ENCODE assay signal across 11 cellular contexts in the genomic region with DNA sequence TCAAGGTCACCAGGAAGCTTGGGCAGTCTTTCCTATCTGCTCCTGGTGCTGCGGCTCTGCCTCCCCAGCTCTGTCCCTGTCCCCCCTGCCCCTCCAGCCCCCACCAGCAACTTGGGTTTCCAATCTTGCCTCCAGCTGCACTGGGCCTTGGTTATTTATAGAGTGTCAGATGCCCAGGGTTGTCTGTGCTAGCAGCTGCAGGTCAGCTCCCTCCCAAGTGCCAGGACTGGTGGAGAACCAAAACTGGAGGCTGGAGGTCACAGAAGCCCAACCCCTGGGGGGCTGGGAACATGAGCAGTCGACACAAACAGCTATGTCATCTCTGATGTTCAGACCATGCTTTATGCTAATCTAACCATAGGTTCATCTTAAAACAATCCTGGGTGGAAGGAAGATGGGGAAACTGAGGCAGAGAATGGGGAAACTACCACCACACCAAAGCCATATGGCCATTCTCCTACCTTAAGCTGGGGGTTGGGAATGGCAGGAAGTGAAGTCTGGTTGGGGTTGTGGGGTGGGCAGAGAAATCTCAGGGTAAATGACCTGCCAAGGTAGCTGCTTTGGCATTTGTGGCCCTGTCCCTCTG. TPM values are rescaled to one million over a fixed set of nuclear protein-coding genes. Genes with fewer than 3 reads are reported as not detected.
A peak's percentile ranks its signal among the peaks of the same experiment; 100 is the strongest.
DNase-seq lines count a peak whose midpoint lies in the region; ATAC-seq and TF ChIP-seq lines count a peak whose summit lies in the region.
"Had no signal": no experiment of that assay in that cellular context is flagged by ENCODE, and none has a peak within 500 bp of the region (broad histone marks: within the 10 kb centered on the region; RNA-seq: fewer than 3 reads in every experiment).

No MANE protein-coding gene starts in this region.

- no peaks in the 10 kb centered on the region for H3K9me3 ChIP-seq in BLaER1
- H3K9me3 ChIP-seq in SJSA1 (replicated peaks), result no peaks in the 10 kb centered on the region
- H3K9me3 ChIP-seq in trophoblast cell (ENCODE audit: insufficient read depth, low read depth, low read length), result no peaks in the 10 kb centered on the region

- no peaks in the 10 kb centered on the region for H3K27me3 ChIP-seq in BLaER1
- no peaks in the 10 kb centered on the region for H3K27me3 ChIP-seq in SJSA1 (replicated peaks)
- no peaks in the 10 kb centered on the region for H3K27me3 ChIP-seq in trophoblast cell (ENCODE audit: insufficient read depth, low read length)

- no peak overlapping the region for H3K18ac ChIP-seq in trophoblast cell (ENCODE audit: low read length)

- peaks cover 14% of the 10 kb centered on the region for H3K79me2 ChIP-seq in trophoblast cell (ENCODE audit: control insufficient read depth, insufficient read depth, low read length, poor library complexity)

- peak overlapping the region; percentile 93 for H3K4me2 ChIP-seq in BLaER1
- H3K4me2 ChIP-seq in trophoblast cell (ENCODE audit: low read length), result peak overlapping the region; percentile 68

- H3K9ac ChIP-seq in BLaER1 (peak overlapping the region; percentile 79; the same call in 1 of the 2 replicates), trophoblast cell (ENCODE audit: low read length) (no peak overlapping the region)

- peak overlapping the region; percentile 81; the same call in 1 of the 2 replicates for H3K27ac ChIP-seq in BLaER1
- no peak overlapping the region for H3K27ac ChIP-seq in SJSA1
- H3K27ac ChIP-seq in trophoblast cell (ENCODE audit: low read depth, low read length), result no peak overlapping the region

- no peak overlapping the region for H2BK120ac ChIP-seq in trophoblast cell (ENCODE audit: insufficient read depth, low read length, poor library complexity)

- no peak overlapping the region for H4K91ac ChIP-seq in trophoblast cell (ENCODE audit: low read depth, low read length)

- H3K4ac ChIP-seq in trophoblast cell (ENCODE audit: low read depth, low read length), result peak overlapping the region; percentile 3

- peaks cover 48% of the 10 kb centered on the region for H3K4me1 ChIP-seq in BLaER1
- peaks cover 24% of the 10 kb centered on the region for H3K4me1 ChIP-seq in SJSA1 (replicated peaks)
- peaks cover 16 to 24% of the 10 kb centered on the region in 2 experiments for H3K4me1 ChIP-seq in trophoblast cell (ENCODE audit: control insufficient read depth in 1 of 2, insufficient read depth in 2 of 2, low read length in 2 of 2)

- H4K8ac ChIP-seq in trophoblast cell (ENCODE audit: low read depth, low read length), result no peak overlapping the region

- H3K4me3 ChIP-seq in BLaER1 (no peak overlapping the region), SJSA1 (peak overlapping the region; percentile 60), fibroblast of villous mesenchyme (ENCODE audit: low read depth, low read length) (peak overlapping the region; percentile 92), trophoblast cell (ENCODE audit: low read depth, low read length) (no peak overlapping the region)

- ATAC-seq in HG03159 (IDR thresholded peaks at IDR 0.05; ENCODE audit: unreplicated experiment) (no peak), GM21786 (IDR thresholded peaks at IDR 0.05; ENCODE audit: unreplicated experiment) (no peak), GM21526 (IDR thresholded peaks at IDR 0.05; ENCODE audit: low FRiP score, unreplicated experiment) (no peak)
- ATAC-seq: T-helper 17 cell had no signal

- no peaks in the 10 kb centered on the region for H4K20me1 ChIP-seq in BLaER1

- H2BK5ac ChIP-seq in trophoblast cell (ENCODE audit: low read depth, low read length, poor library complexity), result no peak overlapping the region

- peaks cover 29% of the 10 kb centered on the region for H3K36me3 ChIP-seq in BLaER1
- peaks cover 63% of the 10 kb centered on the region for H3K36me3 ChIP-seq in SJSA1
- peaks cover 27 to 33% of the 10 kb centered on the region in 2 experiments for H3K36me3 ChIP-seq in trophoblast cell (ENCODE audit: control insufficient read depth in 1 of 2, insufficient read depth in 2 of 2, low read length in 2 of 2)

- no peak overlapping the region for H4K12ac ChIP-seq in trophoblast cell (ENCODE audit: low read depth, low read length)

- H2BK12ac ChIP-seq in trophoblast cell (ENCODE audit: low read length), result no peak overlapping the region

- DNase-seq in SJSA1 (ENCODE audit: low read depth in 1 of 2, low spot score in 2 of 2) (no peak), fibroblast of villous mesenchyme (ENCODE audit: low read depth) (no peak), trophoblast cell (no peak), NCI-H345 treated with DMSO at 0.1 percent for 48 hours (lab: John Stamatoyannopoulos, UW; ENCODE audit: unreplicated experiment) (no peak)
- DNase-seq: activated T-cell treated with anti-CD3 and anti-CD28 coated beads, Interleukin-2, amount 50 U/mL, for 1 hour; NCI-H2171 treated with DMSO at 0.1 percent for 48 hours; T-helper 17 cell had no signal

- no peak overlapping the region for H3K14ac ChIP-seq in trophoblast cell (ENCODE audit: low read length)

- H2AFZ ChIP-seq in trophoblast cell (ENCODE audit: insufficient read depth, low read length, poor library complexity), result no peak overlapping the region

- WGBS in trophoblast cell (ENCODE audit: extremely low coverage, insufficient coverage, insufficient read length), result no CpG with 5 or more reads among the region's 2 CpGs

- H3K23ac ChIP-seq in trophoblast cell (ENCODE audit: low read length), result no peak overlapping the region

- no peak for TF ChIP-seq CTCF in fibroblast of villous mesenchyme (IDR thresholded peaks at IDR 0.05; ENCODE audit: insufficient read depth, low read depth, low read length)

- H2AK5ac ChIP-seq in trophoblast cell (ENCODE audit: low read length), result no peak overlapping the region

- peaks cover 20% of the 10 kb centered on the region for H3K79me1 ChIP-seq in trophoblast cell (ENCODE audit: low read length)

RNA-seq across cellular contexts. Expression of a gene that starts 1.7 kb away (rescaled TPM):
- total RNA-seq in SJSA1 (2014; rRNA removed; shearing (Covaris generic)), result 823 and 1,421 TPM in 2 replicates
- 1,636 and 1,893 TPM in 2 replicates for total RNA-seq in fibroblast of villous mesenchyme
- 307 and 309 TPM in 2 replicates for polyA plus RNA-seq in trophoblast cell (2013)

RNA-seq across cellular contexts. Expression of a gene that starts 14.3 kb away (rescaled TPM):
- total RNA-seq in SJSA1 (2014; rRNA removed; shearing (Covaris generic)), result not detected in 2 replicates
- under 0.01 TPM in 1 of 2 replicates, not detected in the other for total RNA-seq in fibroblast of villous mesenchyme
- polyA plus RNA-seq in trophoblast cell (2013), result 0.53 and 0.75 TPM in 2 replicates
- total RNA-seq: T-helper 17 cell had no signal

RNA-seq across cellular contexts. Expression of a gene that starts 23.1 kb away (rescaled TPM):
- total RNA-seq in SJSA1 (2014; rRNA removed; shearing (Covaris generic)), result 0.41 and 1.9 TPM in 2 replicates
- total RNA-seq in fibroblast of villous mesenchyme, result 0.97 and 3.0 TPM in 2 replicates
- polyA plus RNA-seq in trophoblast cell (2013), result 6.7 and 7.0 TPM in 2 replicates

RNA-seq across cellular contexts. Expression of a gene that starts 30.0 kb away (rescaled TPM):
- total RNA-seq in SJSA1 (2014; rRNA removed; shearing (Covaris generic)), result 2.8 and 7.9 TPM in 2 replicates
- total RNA-seq in fibroblast of villous mesenchyme, result 18.1 and 18.7 TPM in 2 replicates
- polyA plus RNA-seq in trophoblast cell (2013), result 10.1 and 10.2 TPM in 2 replicates

RNA-seq across cellular contexts. Expression of a gene that starts 30.2 kb away (rescaled TPM):
- total RNA-seq in SJSA1 (2014; rRNA removed; shearing (Covaris generic)), result 432 and 826 TPM in 2 replicates
- total RNA-seq in fibroblast of villous mesenchyme, result 103,191 and 163,599 TPM in 2 replicates
- 3.3 and 5.7 TPM in 2 replicates for polyA plus RNA-seq in trophoblast cell (2013)

Comparison
In these comparisons a context has a peak if more than half of its experiments do, and no peak if none do; other contexts are left out.
1. H3K4me3 ChIP-seq: peak in SJSA1 (single experiment) and fibroblast of villous mesenchyme (single experiment); none in BLaER1 (single experiment) and trophoblast cell (single experiment).